In the genomic region with DNA sequence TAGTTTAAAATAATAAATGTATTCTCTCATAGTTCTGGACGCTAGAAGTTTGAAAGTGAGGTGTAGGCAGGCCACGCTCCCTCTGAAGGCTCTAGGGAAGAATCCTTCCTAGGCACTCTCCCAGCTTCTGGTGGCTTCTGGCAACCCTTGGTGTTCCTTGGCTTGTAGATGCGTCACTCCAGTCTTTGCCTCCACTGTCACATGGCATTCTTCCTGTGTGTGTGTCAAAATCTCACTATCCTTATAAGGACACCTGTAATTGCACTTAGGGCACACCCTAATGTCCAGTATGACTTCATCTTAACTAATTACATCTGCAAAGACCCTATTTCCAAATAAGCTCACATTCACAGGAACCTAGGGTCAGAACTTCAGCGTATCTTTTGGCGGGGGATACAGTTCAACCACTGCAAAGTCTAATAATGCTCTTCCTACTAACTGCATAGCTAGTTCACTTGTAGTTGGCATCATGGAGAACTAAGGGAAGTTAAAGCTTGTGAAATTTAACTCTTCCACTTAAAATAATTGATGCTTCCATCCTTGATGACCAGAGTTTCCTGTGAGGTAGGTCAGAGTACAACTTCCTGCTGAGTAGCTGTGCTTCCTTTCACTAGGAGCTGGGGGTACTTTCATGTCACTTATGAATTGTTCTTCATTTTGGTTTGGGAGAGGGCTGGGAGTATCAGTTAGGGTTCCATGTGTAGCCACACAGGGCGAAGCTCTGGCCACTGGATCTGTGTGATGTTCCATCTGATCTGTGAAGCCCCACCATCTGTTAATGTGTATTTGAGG, we compare ENCODE assay signal across 11 cellular contexts. TPM values are rescaled to one million over a fixed set of nuclear protein-coding genes. Genes with fewer than 3 reads are reported as not detected.
DNase-seq lines count a peak whose midpoint lies in the region; ATAC-seq and TF ChIP-seq lines count a peak whose summit lies in the region.
"Had no signal": no experiment of that assay in that cellular context is flagged by ENCODE, and none has a peak within 500 bp of the region (broad histone marks: within the 10 kb centered on the region; RNA-seq: fewer than 3 reads in every experiment).

No MANE protein-coding gene starts in this region.

- peak overlapping the region in 1 of 3 donors; percentile 55 for H3K4me3 Mint-ChIP-seq in T-cell

- no peak for DNase-seq in T-cell
- no peak for DNase-seq in GM10266 (ENCODE audit: extremely low spot score)
- no peak for DNase-seq in NCI-H1417 treated with DMSO at 0.1 percent for 48 hours (lab: John Stamatoyannopoulos, UW)
- DNase-seq: activated T-cell treated with anti-CD3 and anti-CD28 coated beads, Interleukin-2, amount 50 U/mL, for 1 hour; NCI-H1048 had no signal

- no peak for TF ChIP-seq CTCF in GM10266 (IDR thresholded peaks at IDR 0.05; ENCODE audit: control insufficient read depth, insufficient read depth, low read depth, missing control alignments)

- CTCF ChIA-PET in T-cell (lab: Charles Lee), result interaction anchor here in 1 of 2 donors (0.9 kb wide), 1 partner anchor 16 kb away, joined by 3 read pairs; no protein-coding TSS in a partner anchor

- H3K9me3 Mint-ChIP-seq in T-cell, result no peaks in the 10 kb centered on the region

- peak overlapping the region; percentile 56 to 86 for H3K27ac Mint-ChIP-seq in T-cell

- POLR2A ChIA-PET in T-cell (lab: Charles Lee), result no interaction called here

- H3K27me3 ChIP-seq in layer of hippocampus (ENCODE audit: control insufficient read depth, insufficient read depth, low read length), result no peaks in the 10 kb centered on the region
- H3K27me3 ChIP-seq: ovary had no signal

- H3K27me3 Mint-ChIP-seq in T-cell, result no peaks in the 10 kb centered on the region

- H3K4me1 Mint-ChIP-seq in T-cell, result peaks cover 69 to 89% (median 85%) of the 10 kb centered on the region in 3 donors

- peak in 1 of 4 experiments; percentile 41 for ATAC-seq in T-cell (replicated peaks in 1 of 4)
- ATAC-seq in HG02970 (IDR thresholded peaks at IDR 0.05; ENCODE audit: low FRiP score, unreplicated experiment), result no peak

- H3K27ac ChIP-seq in cingulate gyrus (ENCODE audit: low read depth, low read length) (peak overlapping the region; percentile 2), layer of hippocampus (ENCODE audit: low read depth, low read length) (peak overlapping the region; percentile 42), temporal lobe (ENCODE audit: low read depth, low read length) (peak overlapping the region; percentile 27)
- H3K27ac ChIP-seq: HL-60, ovary had no signal

- H3K36me3 Mint-ChIP-seq in T-cell, result peaks cover 20% of the 10 kb centered on the region

RNA-seq across cellular contexts. Expression of gene YWHAH, which starts 10.4 kb away (rescaled TPM):
- total RNA-seq in T-cell (10 to 100 TPM; 17.7 to 49.5 (median 42.1) TPM), temporal lobe (175 TPM)
